8 cellular contexts compared by ENCODE assay signal in genomic region chr12:120944645-120945217, GRCh38. TPM values are rescaled to one million over a fixed set of nuclear protein-coding genes. Genes with fewer than 3 reads are reported as not detected.
DNase-seq lines count a peak whose midpoint lies in the region; ATAC-seq, FAIRE-seq and TF ChIP-seq lines count a peak whose summit lies in the region.

No MANE protein-coding gene starts in this region.

- DNase-seq in A673 (ENCODE audit: low spot score) (peak; percentile 76), GM18507 (ENCODE audit: extremely low spot score, insufficient read length, low read depth) (no peak), OCI-M1 (lab: John Stamatoyannopoulos, UW) (peak; percentile 68), foreskin fibroblast (peak in 1 of 2 donors; percentile 63), renal cortical epithelial cell (ENCODE audit: low read depth) (peak; percentile 33)
- DNase-seq in activated T-cell treated with anti-CD3 and anti-CD28 coated beads, Interleukin-2, amount 50 U/mL, for 48 hours, result peak; percentile 82 to 83

- intact Hi-C loops in A673 (cut with micrococcal nuclease; ENCODE audit: unreplicated experiment), result loop anchor here (2.0 kb wide), 1 partner anchor 152 kb away; no protein-coding TSS in a partner anchor

- ATAC-seq in HG03571 (IDR thresholded peaks at IDR 0.05; ENCODE audit: unreplicated experiment), result no peak
- ATAC-seq in HG02870 (IDR thresholded peaks at IDR 0.05; ENCODE audit: unreplicated experiment), result no peak

- H3K36me3 ChIP-seq in A673 (ENCODE audit: insufficient read depth, low read length, poor library complexity, severe bottlenecking), result no peaks in the 10 kb centered on the region

- H3K9me3 ChIP-seq in A673 (ENCODE audit: low read depth, low read length, poor library complexity, severe bottlenecking), result no peaks in the 10 kb centered on the region

- no peaks in the 10 kb centered on the region for H3K4me1 ChIP-seq in A673 (ENCODE audit: insufficient read depth, low read length, poor library complexity, severe bottlenecking)

- no TSS peak for BruUV-seq in A673 (replicated peaks; lab: Mats Ljungman, UMichigan)

- no peaks in the 10 kb centered on the region for H3K27me3 ChIP-seq in A673 (replicated peaks; ENCODE audit: insufficient read depth, low read depth, low read length, poor library complexity)

- CTCF ChIA-PET in A673 (lab: Charles Lee), result no interaction called here

- peak; percentile 68 for FAIRE-seq in GM18507 (lab: Jason Lieb, UNC)

- H3K27ac ChIP-seq in A673 (ENCODE audit: low read depth, low read length, poor library complexity, severe bottlenecking), result no peak overlapping the region

- TF ChIP-seq CTCF in A673 (conservative IDR thresholded peaks at IDR 0.05; ENCODE audit: low read depth, low read length), result peak; percentile 78
- peak; percentile 75 for TF ChIP-seq CTCF in foreskin fibroblast (IDR thresholded peaks at IDR 0.05; ENCODE audit: low read depth, low read length)

- POLR2A ChIA-PET in A673 (lab: Charles Lee; ENCODE audit: low non-redundant PET), result no interaction called here

- H3K4me3 ChIP-seq in A673 (ENCODE audit: low read depth, low read length, poor library complexity, severe bottlenecking) (no peak overlapping the region), foreskin fibroblast (ENCODE audit: low read depth in 1 of 2, low read length in 2 of 2) (no peak overlapping the region)

RNA-seq across cellular contexts. Expression of gene HNF1A, which starts 33.6 kb away (rescaled TPM):
- total RNA-seq in A673 (2021), result not detected in 2 replicates
- 1.7 and 1.9 TPM in 2 replicates for total RNA-seq in renal cortical epithelial cell

RNA-seq across cellular contexts. Expression of gene SPPL3, which starts 40.6 kb away (rescaled TPM):
- total RNA-seq in A673 (2021) (46.9 and 51.2 TPM in 2 replicates), renal cortical epithelial cell (6.6 and 13.5 TPM in 2 replicates)
